ENCODE assay signal across 15 cellular contexts in the genomic region with DNA sequence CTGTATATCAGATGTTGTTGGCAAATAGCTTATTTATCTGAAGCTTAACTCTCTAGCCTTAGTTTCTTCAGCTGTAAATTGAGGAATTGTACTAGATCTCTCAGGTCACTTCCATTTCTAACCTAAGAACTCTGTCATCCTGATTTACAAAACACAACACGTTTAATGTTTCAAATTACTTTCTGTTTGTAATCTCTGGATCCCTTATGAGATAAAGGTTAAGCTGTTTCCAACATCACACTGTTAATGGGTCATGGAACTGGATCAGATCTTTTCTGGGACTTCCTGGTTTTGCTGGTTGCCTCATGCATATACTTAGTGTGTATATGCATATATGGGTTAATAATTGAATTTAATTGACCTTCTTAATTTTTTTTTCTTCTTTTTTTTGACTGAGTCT. TPM values are rescaled to one million over a fixed set of nuclear protein-coding genes. Genes with fewer than 3 reads are reported as not detected.
DNase-seq lines count a peak whose midpoint lies in the region; ATAC-seq and TF ChIP-seq lines count a peak whose summit lies in the region.
"Had no signal": no experiment of that assay in that cellular context is flagged by ENCODE, and none has a peak within 500 bp of the region (broad histone marks: within the 10 kb centered on the region; RNA-seq: fewer than 3 reads in every experiment).

No MANE protein-coding gene starts in this region.

- H3K27me3 ChIP-seq in PC-3 (ENCODE audit: low read length) (no peaks in the 10 kb centered on the region), gastroesophageal sphincter (no peaks in the 10 kb centered on the region), vagina (no peaks in the 10 kb centered on the region)
- H3K27me3 ChIP-seq: BLaER1, Peyer's patch had no signal

- H3K27me3 Mint-ChIP-seq in activated naive CD8-positive, alpha-beta T cell treated with anti-CD3 and anti-CD28 coated beads for 36 hours = no peaks in the 10 kb centered on the region
- no peaks in the 10 kb centered on the region for H3K27me3 Mint-ChIP-seq in activated naive CD8-positive, alpha-beta T cell treated with anti-CD3 and anti-CD28 coated beads, Interleukin-2, amount 50 U/mL, for 24 hours

- H3K36me3 Mint-ChIP-seq in activated naive CD8-positive, alpha-beta T cell treated with anti-CD3 and anti-CD28 coated beads for 36 hours = peaks cover 19% of the 10 kb centered on the region
- H3K36me3 Mint-ChIP-seq in activated naive CD8-positive, alpha-beta T cell treated with anti-CD3 and anti-CD28 coated beads, Interleukin-2, amount 50 U/mL, for 24 hours (ENCODE audit: low read depth) = peaks cover 14% of the 10 kb centered on the region

- H2AFZ ChIP-seq in PC-3 (ENCODE audit: low read length) = no peak overlapping the region

- H3K27ac ChIP-seq in PC-3 (ENCODE audit: low read length) = no peak overlapping the region
- peak overlapping the region in 1 of 4 donors; percentile 25 for H3K27ac ChIP-seq in gastroesophageal sphincter
- H3K27ac ChIP-seq in vagina = no peak overlapping the region
- H3K27ac ChIP-seq: BLaER1 had no signal

- intact Hi-C loops in PC-3 (cut with micrococcal nuclease) (loop anchor here (1.0 kb wide), 1 partner anchor 678 kb away; no protein-coding TSS in a partner anchor), vagina (cut with DNase I) (no loop called here)

- H3K4me3 ChIP-seq in fibroblast of villous mesenchyme (ENCODE audit: low read depth, low read length) (no peak overlapping the region), PC-3 (ENCODE audit: low read length) (no peak overlapping the region), gastroesophageal sphincter (no peak overlapping the region), vagina (no peak overlapping the region)
- H3K4me3 ChIP-seq: BLaER1, Peyer's patch had no signal

- H4K20me1 ChIP-seq in PC-3 (ENCODE audit: low read length) = peaks cover 15% of the 10 kb centered on the region; the same call in 1 of the 2 replicates

- peaks cover 27% of the 10 kb centered on the region for H3K4me1 Mint-ChIP-seq in activated naive CD8-positive, alpha-beta T cell treated with anti-CD3 and anti-CD28 coated beads for 36 hours
- H3K4me1 Mint-ChIP-seq in activated naive CD8-positive, alpha-beta T cell treated with anti-CD3 and anti-CD28 coated beads, Interleukin-2, amount 50 U/mL, for 24 hours = peaks cover 39% of the 10 kb centered on the region

- WGBS in gastroesophageal sphincter (ENCODE audit: low coverage in 1 of 2), 2 donors = 16 to 43% methylated on average over 1 of the region's 1 CpG

- ATAC-seq in activated naive CD8-positive, alpha-beta T cell treated with anti-CD3 and anti-CD28 coated beads, Interleukin-2, amount 50 U/mL, for 24 hours = no peak
- no peak for ATAC-seq in PC-3
- ATAC-seq in gastroesophageal sphincter = no peak
- no peak for ATAC-seq in GM21360 (IDR thresholded peaks at IDR 0.05; ENCODE audit: unreplicated experiment)
- ATAC-seq: Right ventricle myocardium inferior had no signal

- TF ChIP-seq POLR2A in gastroesophageal sphincter (IDR thresholded peaks at IDR 0.05) = no peak
- no peak for TF ChIP-seq POLR2A in vagina (IDR thresholded peaks at IDR 0.05)

- H3K9me3 Mint-ChIP-seq in activated naive CD8-positive, alpha-beta T cell treated with anti-CD3 and anti-CD28 coated beads for 36 hours = no peaks in the 10 kb centered on the region
- H3K9me3 Mint-ChIP-seq in activated naive CD8-positive, alpha-beta T cell treated with anti-CD3 and anti-CD28 coated beads, Interleukin-2, amount 50 U/mL, for 24 hours = no peaks in the 10 kb centered on the region

- H3F3A ChIP-seq in PC-3 (ENCODE audit: low read length, unreplicated experiment) = no peaks in the 10 kb centered on the region

- no TSS peak for BruUV-seq in PC-3 (replicated peaks; lab: Mats Ljungman, UMichigan)

- no peaks in the 10 kb centered on the region for H3K9me2 ChIP-seq in PC-3 (replicated peaks; ENCODE audit: low read length)

- H3K4me2 ChIP-seq in PC-3 (ENCODE audit: low read length) = no peak overlapping the region
- H3K4me2 ChIP-seq: BLaER1 had no signal

- TF ChIP-seq EP300 in gastroesophageal sphincter (IDR thresholded peaks at IDR 0.05) = no peak

- CTCF ChIA-PET in PC-3 (lab: Charles Lee) = interaction anchor here (0.6 kb wide), 1 partner anchor 116 kb away, joined by 3 read pairs; no protein-coding TSS in a partner anchor

- POLR2A ChIA-PET in PC-3 (lab: Charles Lee; ENCODE audit: unreplicated experiment) = no interaction called here

- H3K9me3 ChIP-seq in PC-3 (ENCODE audit: low read length) (no peaks in the 10 kb centered on the region), gastroesophageal sphincter (no peaks in the 10 kb centered on the region), vagina (no peaks in the 10 kb centered on the region)
- H3K9me3 ChIP-seq: BLaER1, Peyer's patch had no signal

- no peak for TF ChIP-seq CTCF in fibroblast of villous mesenchyme (IDR thresholded peaks at IDR 0.05; ENCODE audit: insufficient read depth, low read depth, low read length)
- TF ChIP-seq CTCF in PC-3 (conservative IDR thresholded peaks at IDR 0.05; ENCODE audit: low read depth, low read length) = no peak
- no peak for TF ChIP-seq CTCF in gastroesophageal sphincter (IDR thresholded peaks at IDR 0.05)
- TF ChIP-seq CTCF in vagina (IDR thresholded peaks at IDR 0.05) = no peak

- no peak overlapping the region for H3K4me3 Mint-ChIP-seq in activated naive CD8-positive, alpha-beta T cell treated with anti-CD3 and anti-CD28 coated beads for 36 hours
- no peak overlapping the region for H3K4me3 Mint-ChIP-seq in activated naive CD8-positive, alpha-beta T cell treated with anti-CD3 and anti-CD28 coated beads, Interleukin-2, amount 50 U/mL, for 24 hours

- no peak overlapping the region for H3K9ac ChIP-seq in PC-3 (ENCODE audit: low read length)
- H3K9ac ChIP-seq: BLaER1 had no signal

- peak overlapping the region; percentile 8 for H3K27ac Mint-ChIP-seq in activated naive CD8-positive, alpha-beta T cell treated with anti-CD3 and anti-CD28 coated beads for 36 hours
- H3K27ac Mint-ChIP-seq in activated naive CD8-positive, alpha-beta T cell treated with anti-CD3 and anti-CD28 coated beads, Interleukin-2, amount 50 U/mL, for 24 hours = no peak overlapping the region

- peaks cover 73% of the 10 kb centered on the region for H3K79me2 ChIP-seq in PC-3 (ENCODE audit: low read length)

- H3K36me3 ChIP-seq in PC-3 (ENCODE audit: low read depth, low read length) (peaks cover 6% of the 10 kb centered on the region), gastroesophageal sphincter (peaks cover 0 to 21% of the 10 kb centered on the region in 2 donors), vagina (peaks cover 0 to 10% of the 10 kb centered on the region in 2 donors)

- H3K4me1 ChIP-seq in PC-3 (ENCODE audit: insufficient read depth, low read length) = peaks cover 10% of the 10 kb centered on the region
- peaks cover 0 to 65% (median 0%) of the 10 kb centered on the region in 3 donors for H3K4me1 ChIP-seq in gastroesophageal sphincter
- peaks cover 61% of the 10 kb centered on the region for H3K4me1 ChIP-seq in vagina

- DNase-seq in activated naive CD8-positive, alpha-beta T cell treated with anti-CD3 and anti-CD28 coated beads for 36 hours = no peak
- DNase-seq in activated naive CD8-positive, alpha-beta T cell treated with anti-CD3 and anti-CD28 coated beads, Interleukin-2, amount 50 U/mL, for 24 hours = no peak
- peak; percentile 56 for DNase-seq in fibroblast of villous mesenchyme (ENCODE audit: low read depth)
- DNase-seq in renal cortical epithelial cell (ENCODE audit: low read depth) = peak; percentile 4
- DNase-seq in PC-3 = no peak
- DNase-seq in vagina (ENCODE audit: extremely low spot score in 2 of 2) = no peak
- DNase-seq: DND-41, NCI-H1092, NCI-H2081 treated with DMSO at 0.1 percent for 48 hours, NCI-H510A treated with DMSO at 0.1 percent for 48 hours, Peyer's patch had no signal

RNA-seq across cellular contexts. Expression of gene SAMD8, which starts 9.9 kb away (rescaled TPM):
- total RNA-seq in activated naive CD8-positive, alpha-beta T cell treated with anti-CD3 and anti-CD28 coated beads for 36 hours = 10 to 100 TPM; 15.9 to 17.3 TPM
- 18.7 and 28.5 TPM in 2 replicates for total RNA-seq in fibroblast of villous mesenchyme
- total RNA-seq in renal cortical epithelial cell = 36.4 and 41.3 TPM in 2 replicates
- 47.4 and 48.6 TPM in 2 replicates for total RNA-seq in PC-3 (2014; rRNA removed)
- total RNA-seq in gastroesophageal sphincter = 10 to 100 TPM; 23.2 to 33.8 (median 30.7) TPM
- total RNA-seq in vagina = 42.7 TPM

Comparison
In these comparisons a context has a peak if more than half of its experiments do, and no peak if none do; other contexts are left out.
1. DNase-seq: peak in fibroblast of villous mesenchyme (single experiment) and renal cortical epithelial cell (single experiment); none in activated naive CD8-positive, alpha-beta T cell treated with anti-CD3 and anti-CD28 coated beads for 36 hours (single experiment), activated naive CD8-positive, alpha-beta T cell treated with anti-CD3 and anti-CD28 coated beads, Interleukin-2, amount 50 U/mL, for 24 hours (single experiment), PC-3 (single experiment) and vagina (0 of 2).